In the genomic region with DNA sequence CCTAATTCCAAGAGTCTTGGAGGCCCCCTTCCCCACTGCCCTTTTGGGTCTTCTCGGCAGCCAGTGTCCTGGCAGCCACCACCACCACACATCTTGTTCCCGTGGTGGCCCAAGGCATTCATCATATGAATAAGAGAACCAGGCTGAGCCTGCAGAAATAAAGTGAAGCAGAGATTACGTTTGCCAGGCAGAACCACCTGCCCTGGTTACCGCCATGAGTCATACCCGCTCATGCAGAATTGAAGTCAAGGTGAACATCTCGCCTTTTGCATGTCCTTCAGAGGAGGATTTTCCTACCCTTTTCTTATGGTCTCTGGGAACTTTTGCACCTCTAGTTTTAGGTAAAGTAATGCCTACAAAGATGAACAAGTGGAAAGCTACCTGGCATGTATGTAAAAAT, we compare ENCODE assay signal across 21 cellular contexts.
"Had no signal": no experiment of that assay in that cellular context is flagged by ENCODE, and none has a peak within 500 bp of the region (broad histone marks: within the 10 kb centered on the region; RNA-seq: fewer than 3 reads in every experiment).

No MANE protein-coding gene starts in this region.

- H3K27me3 Mint-ChIP-seq: activated naive CD8-positive, alpha-beta T cell treated with anti-CD3 and anti-CD28 coated beads, Interleukin-2, amount 10 ng/mL, durations not matched to agents 7 days and 5 days had no signal

- DNase-seq: activated CD4-positive, alpha-beta memory T cell treated with anti-CD3 and anti-CD28 coated beads, Interleukin-2, amount 10 ng/mL, durations not matched to agents 7 days and 5 days; activated CD4-positive, alpha-beta T cell treated with anti-CD3 and anti-CD28 coated beads for 4 hours; activated CD8-positive, alpha-beta memory T cell treated with anti-CD3 and anti-CD28 coated beads, Interleukin-2, amount 50 U/mL, for 48 hours; activated gamma-delta T cell; activated naive CD4-positive, alpha-beta T cell treated with anti-CD3 and anti-CD28 coated beads, Interleukin-2, amount 10 ng/mL, durations not matched to agents 7 days and 5 days; activated naive CD8-positive, alpha-beta T cell treated with anti-CD3 and anti-CD28 coated beads, Interleukin-2, amount 10 ng/mL, durations not matched to agents 7 days and 5 days; activated T-cell treated with anti-CD3 and anti-CD28 coated beads, Interleukin-2, amount 50 U/mL, for 24 hours; central memory CD4-positive, alpha-beta T cell; endodermal cell; islet precursor cell; midbrain; naive thymus-derived CD4-positive, alpha-beta T cell; ovary; stimulated activated naive CD4-positive, alpha-beta T cell treated with Interleukin-2 at 50 U/mL for 16 hours; T-helper 1 cell; testis; transverse colon had no signal

- H3K27ac Mint-ChIP-seq: activated CD4-positive, alpha-beta memory T cell treated with anti-CD3 and anti-CD28 coated beads, Interleukin-2, amount 10 ng/mL, durations not matched to agents 7 days and 5 days; activated naive CD4-positive, alpha-beta T cell treated with anti-CD3 and anti-CD28 coated beads, Interleukin-2, amount 10 ng/mL, durations not matched to agents 7 days and 5 days; activated naive CD8-positive, alpha-beta T cell treated with anti-CD3 and anti-CD28 coated beads, Interleukin-2, amount 10 ng/mL, durations not matched to agents 7 days and 5 days; activated T-cell treated with anti-CD3 and anti-CD28 coated beads, Interleukin-2, amount 50 U/mL, for 24 hours; dendritic cell treated with granulocyte-macrophage colony-stimulating factor and Interleukin-4, amounts not matched to agents 40 ng/mL and 50 ng/mL, for 4 days; endodermal cell; naive thymus-derived CD4-positive, alpha-beta T cell; T-helper 2 cell treated with Interferon-gamma antibody and Interleukin-4, amounts not matched to agents 5 μg/mL and 100 μg/mL, for 36 hours had no signal

- H3K4me3 Mint-ChIP-seq: activated CD4-positive, alpha-beta memory T cell treated with anti-CD3 and anti-CD28 coated beads, Interleukin-2, amount 10 ng/mL, durations not matched to agents 7 days and 5 days; activated naive CD4-positive, alpha-beta T cell treated with anti-CD3 and anti-CD28 coated beads, Interleukin-2, amount 10 ng/mL, durations not matched to agents 7 days and 5 days; activated naive CD8-positive, alpha-beta T cell treated with anti-CD3 and anti-CD28 coated beads, Interleukin-2, amount 10 ng/mL, durations not matched to agents 7 days and 5 days; activated T-cell treated with anti-CD3 and anti-CD28 coated beads, Interleukin-2, amount 50 U/mL, for 24 hours; dendritic cell treated with granulocyte-macrophage colony-stimulating factor and Interleukin-4, amounts not matched to agents 40 ng/mL and 50 ng/mL, for 4 days; endodermal cell; naive thymus-derived CD4-positive, alpha-beta T cell; T-helper 2 cell treated with Interferon-gamma antibody and Interleukin-4, amounts not matched to agents 5 μg/mL and 100 μg/mL, for 36 hours had no signal

- H3K36me3 ChIP-seq: ovary, prostate gland, transverse colon had no signal

- H3K27me3 ChIP-seq: ovary, testis, transverse colon had no signal

- H3K36me3 Mint-ChIP-seq: activated naive CD4-positive, alpha-beta T cell treated with anti-CD3 and anti-CD28 coated beads, Interleukin-2, amount 10 ng/mL, durations not matched to agents 7 days and 5 days; activated naive CD8-positive, alpha-beta T cell treated with anti-CD3 and anti-CD28 coated beads, Interleukin-2, amount 10 ng/mL, durations not matched to agents 7 days and 5 days; naive thymus-derived CD4-positive, alpha-beta T cell had no signal

- H3K9me3 Mint-ChIP-seq: activated CD4-positive, alpha-beta memory T cell treated with anti-CD3 and anti-CD28 coated beads, Interleukin-2, amount 10 ng/mL, durations not matched to agents 7 days and 5 days; activated naive CD4-positive, alpha-beta T cell treated with anti-CD3 and anti-CD28 coated beads, Interleukin-2, amount 10 ng/mL, durations not matched to agents 7 days and 5 days; activated naive CD8-positive, alpha-beta T cell treated with anti-CD3 and anti-CD28 coated beads, Interleukin-2, amount 10 ng/mL, durations not matched to agents 7 days and 5 days; activated T-cell treated with anti-CD3 and anti-CD28 coated beads, Interleukin-2, amount 50 U/mL, for 24 hours; dendritic cell treated with granulocyte-macrophage colony-stimulating factor and Interleukin-4, amounts not matched to agents 40 ng/mL and 50 ng/mL, for 4 days; endodermal cell; naive thymus-derived CD4-positive, alpha-beta T cell; T-helper 2 cell treated with Interferon-gamma antibody and Interleukin-4, amounts not matched to agents 5 μg/mL and 100 μg/mL, for 36 hours had no signal

- H3K4me3 ChIP-seq: ovary, prostate gland, testis, transverse colon had no signal

- H3K27ac ChIP-seq: epithelial cell of prostate, ovary, prostate gland, testis, transverse colon had no signal

- ATAC-seq: naive thymus-derived CD4-positive, alpha-beta T cell had no signal
